In genomic region chr5:65190328-65191053, GRCh38 we compare ENCODE assay signal across 10 cellular contexts.
DNase-seq lines count a peak whose midpoint lies in the region; TF ChIP-seq lines count a peak whose summit lies in the region.
"Had no signal": no experiment of that assay in that cellular context is flagged by ENCODE, and none has a peak within 500 bp of the region (broad histone marks: within the 10 kb centered on the region; RNA-seq: fewer than 3 reads in every experiment).

No MANE protein-coding gene starts in this region.

- no peak for TF ChIP-seq CTCF in GM20000 (IDR thresholded peaks at IDR 0.05; ENCODE audit: extremely low read depth, missing control alignments)

- peak; percentile 86 for DNase-seq in Daoy (ENCODE audit: low read depth)
- DNase-seq in GM20000 (ENCODE audit: low spot score), result peak; percentile 29
- peak; percentile 12 for DNase-seq in HPDE6-E6E7 (ENCODE audit: extremely low spot score)
- DNase-seq in fibroblast of gingiva (ENCODE audit: low read depth), result peak; percentile 93
- DNase-seq in GF-D8 (lab: John Stamatoyannopoulos, UW), result no peak
- no peak for DNase-seq in stimulated activated naive CD4-positive, alpha-beta T cell treated with Interleukin-2 at 50 U/mL for 16 hours (lab: John Stamatoyannopoulos, UW)
- no peak for DNase-seq in LoVo (ENCODE audit: low spot score)
- no peak for DNase-seq in NCI-H774 (lab: John Stamatoyannopoulos, UW)
- DNase-seq: left cardiac atrium, NCI-H187 had no signal

Comparison
In these comparisons a context has a peak if more than half of its experiments do, and no peak if none do; other contexts are left out.
1. DNase-seq: peak in Daoy (single experiment), GM20000 (single experiment), HPDE6-E6E7 (single experiment) and fibroblast of gingiva (single experiment); none in GF-D8 (single experiment), stimulated activated naive CD4-positive, alpha-beta T cell treated with Interleukin-2 at 50 U/mL for 16 hours (single experiment), LoVo (single experiment) and NCI-H774 (single experiment).